8 cellular contexts compared by ENCODE assay signal in the genomic region with DNA sequence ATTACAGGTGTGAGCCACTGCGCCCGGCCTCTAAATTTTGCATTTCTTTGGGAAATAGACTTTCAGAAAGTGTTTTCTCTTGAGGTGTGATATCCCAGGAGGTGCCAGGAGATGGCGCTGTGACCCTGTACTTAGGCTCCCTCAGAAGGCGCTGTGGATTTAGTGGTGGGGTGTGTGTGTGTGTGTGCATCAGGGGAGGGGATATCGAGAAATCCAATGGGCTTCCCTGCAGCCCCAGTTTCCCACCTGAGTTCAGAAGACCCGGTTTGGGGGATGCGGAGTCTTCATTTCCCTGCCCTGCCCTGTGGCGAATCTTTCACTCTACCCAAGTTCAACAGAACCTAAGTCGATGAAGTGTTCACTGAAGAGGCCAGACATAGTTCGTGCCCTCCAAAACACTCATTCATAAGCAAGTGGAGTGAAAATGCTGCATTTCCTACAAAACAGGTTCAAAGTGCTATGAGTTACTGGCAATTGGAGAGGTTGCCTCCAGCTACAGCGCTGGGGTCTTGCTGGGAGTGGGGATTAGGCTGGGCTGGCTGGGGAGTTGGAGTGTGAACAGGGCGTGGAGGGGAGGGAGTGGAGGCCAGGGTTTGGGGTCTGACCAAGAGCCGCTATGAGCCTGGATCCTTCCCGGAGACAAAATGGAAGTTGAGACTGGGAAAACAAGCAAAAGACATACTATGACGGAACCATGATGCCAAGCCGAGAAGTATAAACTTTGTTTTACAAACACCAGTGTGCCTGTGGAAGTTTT. TPM values are rescaled to one million over a fixed set of nuclear protein-coding genes. Genes with fewer than 3 reads are reported as not detected.
DNase-seq lines count a peak whose midpoint lies in the region; ATAC-seq and TF ChIP-seq lines count a peak whose summit lies in the region.

No MANE protein-coding gene starts in this region.

- no peak overlapping the region for H3K4me3 Mint-ChIP-seq in stimulated activated memory B cell treated with anti-CD40 and anti-IgM and Interleukin-4, amounts not matched to agents 10 μg/mL and 1 μg/mL and 100 μg/mL, for 72 hours

- TF ChIP-seq CTCF in psoas muscle (IDR thresholded peaks at IDR 0.05) = peak; percentile 69

- intact Hi-C loops in head of caudate nucleus (cut with DNase I) (no loop called here), psoas muscle (cut with DNase I) (loop anchor here in 1 of 2 donors (5.0 kb wide), 1 partner anchor 44 kb away; no protein-coding TSS in a partner anchor)

- peak; percentile 15 for DNase-seq in DMS53 treated with DMSO at 0.1 percent for 48 hours (lab: John Stamatoyannopoulos, UW; ENCODE audit: unreplicated experiment)
- peak; percentile 38 for DNase-seq in KG1 (lab: John Stamatoyannopoulos, UW)
- peak; percentile 10 for DNase-seq in SHP77 treated with DMSO at 0.1 percent for 48 hours (lab: John Stamatoyannopoulos, UW)
- peak; percentile 89 for DNase-seq in activated effector memory CD4-positive, alpha-beta T cell treated with anti-CD3 and anti-CD28 coated beads, Interleukin-2, amount 50 U/mL, for 16 hours
- peak in 41 of 42 donors; percentile 51 to 89 (median 76) for DNase-seq in head of caudate nucleus
- DNase-seq in psoas muscle = peak; percentile 55 to 75
- DNase-seq in cerebellar nuclear complex (lab: John Stamatoyannopoulos, UW) = no peak

- peaks cover 0 to 30% (median 3%) of the 10 kb centered on the region in 3 donors for H3K27me3 ChIP-seq in psoas muscle (ENCODE audit: insufficient read depth in 3 of 3, low read length in 2 of 3)

- H3K27me3 Mint-ChIP-seq in stimulated activated memory B cell treated with anti-CD40 and anti-IgM and Interleukin-4, amounts not matched to agents 10 μg/mL and 1 μg/mL and 100 μg/mL, for 72 hours = peaks cover 66% of the 10 kb centered on the region

- H3K4me3 ChIP-seq in psoas muscle = no peak overlapping the region

- peaks cover 10% of the 10 kb centered on the region for H3K4me1 Mint-ChIP-seq in stimulated activated memory B cell treated with anti-CD40 and anti-IgM and Interleukin-4, amounts not matched to agents 10 μg/mL and 1 μg/mL and 100 μg/mL, for 72 hours

- no peaks in the 10 kb centered on the region for H3K4me1 ChIP-seq in psoas muscle

- no peak overlapping the region for H3K27ac Mint-ChIP-seq in stimulated activated memory B cell treated with anti-CD40 and anti-IgM and Interleukin-4, amounts not matched to agents 10 μg/mL and 1 μg/mL and 100 μg/mL, for 72 hours

- H3K36me3 Mint-ChIP-seq in stimulated activated memory B cell treated with anti-CD40 and anti-IgM and Interleukin-4, amounts not matched to agents 10 μg/mL and 1 μg/mL and 100 μg/mL, for 72 hours = no peaks in the 10 kb centered on the region

- 27 to 29% (median 27%) methylated on average over 16 of the region's 16 CpGs for WGBS in psoas muscle, 3 donors

- no peak overlapping the region for H3K27ac ChIP-seq in psoas muscle

- ATAC-seq in psoas muscle = peak; percentile 75 to 87 (median 76)
- ATAC-seq in stimulated activated memory B cell treated with anti-CD40 and anti-IgM and Interleukin-4, amounts not matched to agents 10 μg/mL and 1 μg/mL and 100 μg/mL, for 72 hours = no peak

- H3K36me3 ChIP-seq in psoas muscle (ENCODE audit: insufficient read depth in 1 of 2, low read depth in 1 of 2) = no peaks in the 10 kb centered on the region

- H3K9me3 ChIP-seq in psoas muscle = no peaks in the 10 kb centered on the region

- H3K9me3 Mint-ChIP-seq in stimulated activated memory B cell treated with anti-CD40 and anti-IgM and Interleukin-4, amounts not matched to agents 10 μg/mL and 1 μg/mL and 100 μg/mL, for 72 hours = no peaks in the 10 kb centered on the region

RNA-seq across cellular contexts. Expression of gene WNT6, which starts 6.5 kb away (rescaled TPM):
- total RNA-seq in psoas muscle = 1 to 10 TPM in 1 of 4 donors, under 1 TPM in 3; 0.12 to 1.0 (median 0.48) TPM
- under 1 TPM; 0.05 to 0.20 (median 0.20) TPM for polyA plus RNA-seq in psoas muscle

RNA-seq across cellular contexts. Expression of gene PRKAG3, which starts 21.5 kb away (rescaled TPM):
- 100 to 1,000 TPM in 1 of 4 donors, 10 to 100 TPM in 3; 22.0 to 187 (median 59.9) TPM for total RNA-seq in psoas muscle
- 10 to 100 TPM in 2 of 3 donors, 1 to 10 TPM in 1; 9.2 to 60.2 (median 58.5) TPM for polyA plus RNA-seq in psoas muscle

RNA-seq across cellular contexts. Expression of gene WNT10A, which starts 27.6 kb away (rescaled TPM):
- total RNA-seq in psoas muscle = not detected
- under 1 TPM in 2 of 3 donors, not detected in 1; 0.01 to 0.03 TPM for polyA plus RNA-seq in psoas muscle

Comparison
In these comparisons a context has a peak if more than half of its experiments do, and no peak if none do; other contexts are left out.
1. DNase-seq: peak in DMS53 treated with DMSO at 0.1 percent for 48 hours (single experiment), KG1 (single experiment), SHP77 treated with DMSO at 0.1 percent for 48 hours (single experiment), activated effector memory CD4-positive, alpha-beta T cell treated with anti-CD3 and anti-CD28 coated beads, Interleukin-2, amount 50 U/mL, for 16 hours (single experiment), head of caudate nucleus (41 of 42) and psoas muscle (2 of 2); none in cerebellar nuclear complex (0 of 2).